1 cellular context compared by ENCODE assay signal in the genomic region with DNA sequence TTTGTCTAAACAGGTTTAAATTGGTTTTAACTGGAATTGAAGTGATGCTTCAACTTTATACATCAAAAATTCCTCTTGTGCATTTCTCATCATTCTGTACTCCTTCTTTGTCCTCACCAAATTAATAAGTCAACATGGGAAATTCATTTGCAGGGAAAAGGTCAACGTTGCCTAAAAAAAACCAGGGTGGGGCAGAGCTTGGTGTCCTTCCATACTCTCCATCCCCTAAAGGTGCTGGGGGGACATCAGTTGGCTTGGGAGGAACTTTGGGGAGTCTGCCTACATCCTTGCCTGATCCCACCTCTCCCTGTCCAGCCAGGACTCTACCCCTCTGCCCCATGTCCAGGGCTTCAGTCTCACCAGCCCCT.
TF ChIP-seq lines count a peak whose summit lies in the region.

No MANE protein-coding gene starts in this region.

TF ChIP-seq in K562, 482 proteins besides CTCF, POLR2A, EP300 and RAD21:
- TF ChIP-seq SMARCB1 (IDR thresholded peaks at IDR 0.05; ENCODE audit: insufficient read length, low read depth) (peak; percentile 91), ZNF274 (IDR thresholded peaks at IDR 0.05; ENCODE audit: borderline replicate concordance, low read depth, low read length) (no peak), DMBX1 (CRISPR knock-in tag; IDR thresholded peaks at IDR 0.05; ENCODE audit: borderline replicate concordance) (no peak)
